Comparison of ENCODE assay signal across 12 cellular contexts in genomic region chr20:40286991-40287531, GRCh38.
DNase-seq lines count a peak whose midpoint lies in the region; ATAC-seq and TF ChIP-seq lines count a peak whose summit lies in the region.
"Had no signal": no experiment of that assay in that cellular context is flagged by ENCODE, and none has a peak within 500 bp of the region (broad histone marks: within the 10 kb centered on the region; RNA-seq: fewer than 3 reads in every experiment).

No MANE protein-coding gene starts in this region.

- TF ChIP-seq POLR2A in breast epithelium (IDR thresholded peaks at IDR 0.05): no peak

- no peak overlapping the region for H3K9ac ChIP-seq in skeletal muscle satellite cell (ENCODE audit: low read depth, low read length)

- H3K9me3 ChIP-seq in MG63: no peaks in the 10 kb centered on the region
- H3K9me3 ChIP-seq in breast epithelium: no peaks in the 10 kb centered on the region
- no peaks in the 10 kb centered on the region for H3K9me3 ChIP-seq in skeletal muscle satellite cell (replicated peaks; ENCODE audit: low read length)

- peak overlapping the region; percentile 18 for H3K4me2 ChIP-seq in skeletal muscle satellite cell (ENCODE audit: low read length)

- H3K4me3 Mint-ChIP-seq in activated CD4-positive, alpha-beta T cell treated with anti-CD3 and anti-CD28 coated beads, Interleukin-2, amount 10 ng/mL, durations not matched to agents 24 days and 14 days: no peak overlapping the region
- H3K4me3 Mint-ChIP-seq: activated T-cell treated with anti-CD3 and anti-CD28 coated beads, Interleukin-2, amount 50 U/mL, for 4 hours had no signal

- H3K4me1 Mint-ChIP-seq in activated CD4-positive, alpha-beta T cell treated with anti-CD3 and anti-CD28 coated beads, Interleukin-2, amount 10 ng/mL, durations not matched to agents 24 days and 14 days: no peaks in the 10 kb centered on the region

- H3K36me3 Mint-ChIP-seq in activated CD4-positive, alpha-beta T cell treated with anti-CD3 and anti-CD28 coated beads, Interleukin-2, amount 10 ng/mL, durations not matched to agents 24 days and 14 days (ENCODE audit: low read depth): no peaks in the 10 kb centered on the region

- intact Hi-C loops in breast epithelium (cut with DNase I; ENCODE audit: low total_unique reads) (no loop called here), left colon (cut with DNase I, micrococcal nuclease) (no loop called here)
- intact Hi-C loops in activated CD4-positive, alpha-beta T cell treated with anti-CD3 and anti-CD28 coated beads, Interleukin-2, amount 10 ng/mL, durations not matched to agents 24 days and 14 days (cut with micrococcal nuclease): no loop called here

- no peaks in the 10 kb centered on the region for H3K9me3 Mint-ChIP-seq in activated CD4-positive, alpha-beta T cell treated with anti-CD3 and anti-CD28 coated beads, Interleukin-2, amount 10 ng/mL, durations not matched to agents 24 days and 14 days
- H3K9me3 Mint-ChIP-seq: activated T-cell treated with anti-CD3 and anti-CD28 coated beads, Interleukin-2, amount 50 U/mL, for 4 hours had no signal

- peak; percentile 92 for DNase-seq in MG63
- DNase-seq in breast epithelium (ENCODE audit: low spot score in 2 of 2): peak; percentile 89 to 94
- DNase-seq in left colon: peak; percentile 62 to 79
- no peak for DNase-seq in activated CD4-positive, alpha-beta T cell treated with anti-CD3 and anti-CD28 coated beads, Interleukin-2, amount 10 ng/mL, durations not matched to agents 24 days and 14 days
- no peak for DNase-seq in globus pallidus (ENCODE audit: low spot score)
- DNase-seq: activated T-cell treated with anti-CD3 and anti-CD28 coated beads, Interleukin-2, amount 50 U/mL, for 4 hours; H7; NCI-H2227 treated with DMSO at 0.1 percent for 48 hours; SW 1271 had no signal

- H3K4me1 ChIP-seq in breast epithelium (peaks cover 0 to 13% of the 10 kb centered on the region in 2 donors), skeletal muscle satellite cell (ENCODE audit: control insufficient read depth, insufficient read depth, low read length) (peaks cover 11% of the 10 kb centered on the region)

- H3K4me3 ChIP-seq in MG63 (no peak overlapping the region), breast epithelium (no peak overlapping the region), skeletal muscle satellite cell (ENCODE audit: low read length) (no peak overlapping the region)

- no peaks in the 10 kb centered on the region for H3K27me3 Mint-ChIP-seq in activated CD4-positive, alpha-beta T cell treated with anti-CD3 and anti-CD28 coated beads, Interleukin-2, amount 10 ng/mL, durations not matched to agents 24 days and 14 days

- ATAC-seq in left colon (peak; percentile 78), GM18502 (IDR thresholded peaks at IDR 0.05; ENCODE audit: poor library complexity, unreplicated experiment) (no peak), GM21723 (IDR thresholded peaks at IDR 0.05; ENCODE audit: unreplicated experiment) (no peak)
- ATAC-seq: activated T-cell treated with anti-CD3 and anti-CD28 coated beads, Interleukin-2, amount 50 U/mL, for 4 hours had no signal

- no peak for TF ChIP-seq CTCF in breast epithelium (IDR thresholded peaks at IDR 0.05)

- H3K36me3 ChIP-seq in MG63 (no peaks in the 10 kb centered on the region), breast epithelium (no peaks in the 10 kb centered on the region), skeletal muscle satellite cell (ENCODE audit: insufficient read depth, low read length) (no peaks in the 10 kb centered on the region)

- no peaks in the 10 kb centered on the region for H3K27me3 ChIP-seq in MG63
- H3K27me3 ChIP-seq in breast epithelium: no peaks in the 10 kb centered on the region
- H3K27me3 ChIP-seq in skeletal muscle satellite cell (ENCODE audit: control insufficient read depth, insufficient read depth, low read length): peaks cover 12% of the 10 kb centered on the region

- H3K27ac ChIP-seq in breast epithelium: peak overlapping the region; percentile 53 to 64

- no peak overlapping the region for H3K27ac Mint-ChIP-seq in activated CD4-positive, alpha-beta T cell treated with anti-CD3 and anti-CD28 coated beads, Interleukin-2, amount 10 ng/mL, durations not matched to agents 24 days and 14 days

Comparison
In these comparisons a context has a peak if more than half of its experiments do, and no peak if none do; other contexts are left out.
1. DNase-seq: peak in MG63 (single experiment), breast epithelium (2 of 2) and left colon (2 of 2); none in activated CD4-positive, alpha-beta T cell treated with anti-CD3 and anti-CD28 coated beads, Interleukin-2, amount 10 ng/mL, durations not matched to agents 24 days and 14 days (single experiment) and globus pallidus (single experiment).